Comparison of ENCODE assay signal across 20 cellular contexts in the genomic region with DNA sequence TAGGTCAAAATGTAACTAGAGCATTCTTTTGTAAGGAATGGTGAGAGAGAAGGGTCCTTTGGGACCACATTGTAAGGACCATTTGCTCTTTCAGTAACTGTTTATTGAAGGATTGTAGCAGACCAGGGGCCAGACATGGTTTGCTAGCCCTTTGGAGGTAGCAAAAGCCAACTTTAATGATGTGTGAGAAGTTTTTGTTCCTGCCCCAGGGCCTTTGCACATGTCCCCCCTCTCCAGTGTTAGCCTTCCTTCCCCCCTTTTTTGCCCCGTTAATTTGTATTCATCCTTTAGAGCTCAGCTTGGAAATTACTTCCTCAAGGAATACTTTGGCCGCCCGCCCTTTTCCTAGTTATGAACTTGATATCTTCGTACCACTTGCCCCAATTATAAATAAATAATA.
"Had no signal": no experiment of that assay in that cellular context is flagged by ENCODE, and none has a peak within 500 bp of the region (broad histone marks: within the 10 kb centered on the region; RNA-seq: fewer than 3 reads in every experiment).

No MANE protein-coding gene starts in this region.

- H3K4me1 ChIP-seq: uterus had no signal

- H3K9me3 Mint-ChIP-seq: activated naive CD4-positive, alpha-beta T cell treated with anti-CD3 and anti-CD28 coated beads, Interleukin-2, amount 50 U/mL, for 72 hours; activated T-cell treated with anti-CD3 and anti-CD28 coated beads, Interleukin-2, amount 50 U/mL, for 4 hours; effector memory CD8-positive, alpha-beta T cell; mesothelial cell of epicardium; neural crest cell; stimulated activated memory B cell treated with anti-CD40 and anti-IgM and Interleukin-4, amounts not matched to agents 10 μg/mL and 1 μg/mL and 100 μg/mL, for 72 hours; WTC11 had no signal

- H3K36me3 ChIP-seq: adrenal gland, ovary, sigmoid colon, tibial artery, uterus had no signal

- H3K27me3 ChIP-seq: adrenal gland, esophagus squamous epithelium, ovary, sigmoid colon, tibial artery, uterus had no signal

- H3K4me3 Mint-ChIP-seq: activated CD8-positive, alpha-beta T cell treated with anti-CD3 and anti-CD28 coated beads, Interleukin-2, amount 10 ng/mL, durations not matched to agents 7 days and 5 days; activated T-cell treated with anti-CD3 and anti-CD28 coated beads, Interleukin-2, amount 50 U/mL, for 4 hours; effector memory CD8-positive, alpha-beta T cell; mesothelial cell of epicardium; neural crest cell; WTC11 had no signal

- ATAC-seq: activated CD8-positive, alpha-beta T cell treated with anti-CD3 and anti-CD28 coated beads, Interleukin-2, amount 10 ng/mL, durations not matched to agents 7 days and 5 days; activated naive CD4-positive, alpha-beta T cell treated with anti-CD3 and anti-CD28 coated beads, Interleukin-2, amount 50 U/mL, for 72 hours; activated T-cell treated with anti-CD3 and anti-CD28 coated beads, Interleukin-2, amount 50 U/mL, for 4 hours; effector memory CD8-positive, alpha-beta T cell; left cardiac atrium; WTC11 had no signal

- H3K27ac ChIP-seq: esophagus squamous epithelium, ovary, SK-N-MC, tibial artery, uterus had no signal

- H3K27me3 Mint-ChIP-seq: effector memory CD8-positive, alpha-beta T cell; stimulated activated memory B cell treated with anti-CD40 and anti-IgM and Interleukin-4, amounts not matched to agents 10 μg/mL and 1 μg/mL and 100 μg/mL, for 72 hours had no signal

- H3K4me3 ChIP-seq: adrenal gland, esophagus squamous epithelium, lung, ovary, sigmoid colon, SK-N-MC, tibial artery, uterus had no signal

- H3K9me3 ChIP-seq: adrenal gland, esophagus squamous epithelium, ovary, sigmoid colon, tibial artery, uterus had no signal

- H3K27ac Mint-ChIP-seq: mesothelial cell of epicardium, WTC11 had no signal

- DNase-seq: activated CD4-positive, alpha-beta T cell treated with anti-CD3 and anti-CD28 coated beads for 4 hours; activated CD8-positive, alpha-beta T cell treated with anti-CD3 and anti-CD28 coated beads, Interleukin-2, amount 10 ng/mL, durations not matched to agents 7 days and 5 days; activated effector memory CD4-positive, alpha-beta T cell treated with anti-CD3 and anti-CD28 coated beads, Interleukin-2, amount 50 U/mL, for 16 hours; activated T-cell treated with anti-CD3 and anti-CD28 coated beads, Interleukin-2, amount 50 U/mL, for 4 hours; effector memory CD8-positive, alpha-beta T cell; esophagus squamous epithelium; left cardiac atrium; ovary; sigmoid colon; stimulated activated CD4-positive, alpha-beta T cell treated with anti-CD3 and anti-CD28 coated beads, Interleukin-4, amount 100 ng/mL, for 4 hours; tibial artery; uterus had no signal
